Comparison of ENCODE assay signal across 8 cellular contexts in genomic region chr7:157336383-157337315, GRCh38. TPM values are rescaled to one million over a fixed set of nuclear protein-coding genes. Genes with fewer than 3 reads are reported as not detected.
DNase-seq lines count a peak whose midpoint lies in the region; ATAC-seq and TF ChIP-seq lines count a peak whose summit lies in the region.

TSS of gene DNAJB6 (plus strand) at chr7:157337004. CDS start at chr7:157358573, 21,569 bp downstream.

- DNase-seq in GM10248 (ENCODE audit: extremely low spot score) (peak; percentile 96), NCI-H1092 (lab: John Stamatoyannopoulos, UW) (peak; percentile 94), SKM-1 (lab: John Stamatoyannopoulos, UW; ENCODE audit: unreplicated experiment) (peak; percentile 37), glomerular endothelial cell (ENCODE audit: extremely low read depth, low read depth, low spot score) (no peak), occipital lobe (lab: John Stamatoyannopoulos, UW) (peak; percentile 79), suprapubic skin (ENCODE audit: low spot score in 2 of 2) (peak; percentile 92 to 96)
- peak; percentile 95 for DNase-seq in activated naive CD4-positive, alpha-beta T cell treated with anti-CD3 and anti-CD28 coated beads, Interleukin-2, amount 50 U/mL, for 72 hours (ENCODE audit: low spot score in 2 of 2)

- H3K27ac ChIP-seq in suprapubic skin: peak within 1 kb of the TSS; percentile 99

- peak; percentile 68 for ATAC-seq in HG02588 (IDR thresholded peaks at IDR 0.05; ENCODE audit: unreplicated experiment)
- peak; percentile 79 for ATAC-seq in activated naive CD4-positive, alpha-beta T cell treated with anti-CD3 and anti-CD28 coated beads, Interleukin-2, amount 50 U/mL, for 72 hours

- H3K9me3 Mint-ChIP-seq in activated naive CD4-positive, alpha-beta T cell treated with anti-CD3 and anti-CD28 coated beads, Interleukin-2, amount 50 U/mL, for 72 hours: no peaks in the 10 kb centered on the region

- peak within 1 kb of the TSS; percentile 98 for H3K27ac Mint-ChIP-seq in activated naive CD4-positive, alpha-beta T cell treated with anti-CD3 and anti-CD28 coated beads, Interleukin-2, amount 50 U/mL, for 72 hours

- peaks cover 45% of the 10 kb centered on the region for H3K4me1 ChIP-seq in suprapubic skin

- TF ChIP-seq EP300 in suprapubic skin (IDR thresholded peaks at IDR 0.05): no peak

- no peaks in the 10 kb centered on the region for H3K36me3 ChIP-seq in suprapubic skin

- CTCF ChIA-PET in GM10248 (lab: Yijun Ruan, JAX): interaction anchor here (0.7 kb wide), 1 partner anchor 18 kb away, joined by 3 read pairs; no protein-coding TSS in a partner anchor

- no peaks in the 10 kb centered on the region for H3K27me3 ChIP-seq in suprapubic skin

- peak; percentile 67 to 92 for TF ChIP-seq POLR2A in suprapubic skin (IDR thresholded peaks at IDR 0.05)

- WGBS in suprapubic skin: under 1% methylated on average over 36 of the region's 114 CpGs

- POLR2A ChIA-PET in GM10248 (lab: Yijun Ruan, JAX): interaction anchor here (1.0 kb wide), 1 partner anchor 9 kb away, joined by 5 read pairs; no protein-coding TSS in a partner anchor

- H3K36me3 Mint-ChIP-seq in activated naive CD4-positive, alpha-beta T cell treated with anti-CD3 and anti-CD28 coated beads, Interleukin-2, amount 50 U/mL, for 72 hours: peaks cover 15 to 21% of the 10 kb centered on the region in 2 donors

- no peaks in the 10 kb centered on the region for H3K9me3 ChIP-seq in suprapubic skin

- peak within 1 kb of the TSS; percentile 72 for H3K4me3 ChIP-seq in suprapubic skin

- no peak for TF ChIP-seq CTCF in GM10248 (IDR thresholded peaks at IDR 0.05; ENCODE audit: control extremely low read depth, extremely low read depth, low read depth, missing control alignments)
- no peak for TF ChIP-seq CTCF in suprapubic skin (IDR thresholded peaks at IDR 0.05)

RNA-seq across cellular contexts. Expression of gene DNAJB6, which starts in this region (rescaled TPM):
- 10 to 100 TPM; 71.7 to 74.9 TPM for total RNA-seq in activated naive CD4-positive, alpha-beta T cell treated with anti-CD3 and anti-CD28 coated beads, Interleukin-2, amount 50 U/mL, for 72 hours
- total RNA-seq in glomerular endothelial cell (125 and 163 TPM in 2 replicates), occipital lobe (179 TPM), suprapubic skin (100 to 1,000 TPM; 152 to 230 (median 185) TPM)
